In the genomic region with DNA sequence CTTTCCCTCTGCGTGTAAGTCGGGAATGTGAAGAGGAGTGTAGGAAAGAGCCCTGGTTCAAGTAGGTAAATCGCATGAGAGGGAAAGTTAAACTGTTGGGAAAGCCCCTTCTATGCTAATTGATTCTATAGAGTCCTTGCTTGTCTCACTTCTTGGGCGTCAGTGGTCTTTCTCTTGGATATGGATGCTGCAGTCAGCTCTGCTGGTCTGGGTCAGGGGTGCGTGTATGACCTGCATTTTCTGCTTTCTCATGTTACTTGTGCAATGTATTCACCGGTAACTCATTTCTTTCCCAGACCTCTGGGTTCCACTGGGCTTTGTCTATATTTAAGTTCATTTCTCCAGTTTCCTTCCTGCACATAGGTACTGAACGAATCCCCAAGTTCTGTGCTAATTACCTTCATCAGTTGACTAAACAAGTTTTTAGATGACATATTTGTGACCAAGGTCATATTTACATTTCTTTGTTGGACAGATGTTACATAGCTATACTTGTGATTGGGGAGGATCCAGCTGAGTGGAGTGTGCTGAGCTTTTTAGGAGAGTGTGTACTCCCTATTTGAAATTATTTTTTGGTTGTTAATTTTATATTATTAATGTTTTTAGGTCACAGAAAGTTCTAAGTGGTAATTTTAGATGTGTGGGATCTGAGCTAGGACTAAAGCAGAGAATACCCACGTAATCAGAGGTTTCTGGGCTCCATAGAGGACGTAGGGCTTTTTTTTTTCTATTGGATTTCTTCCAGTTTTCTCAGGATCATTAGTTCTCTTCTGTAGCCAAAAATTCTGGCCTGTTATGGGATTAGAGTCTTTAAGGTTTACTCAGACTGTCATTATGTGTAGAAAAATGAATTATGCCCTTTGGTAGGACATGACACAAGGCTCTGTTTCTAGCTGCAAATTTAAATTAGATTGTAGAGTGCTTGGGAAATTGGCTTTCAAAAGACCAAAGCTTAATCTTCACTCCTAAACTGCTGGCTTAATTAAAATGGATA, we compare ENCODE assay signal across 8 cellular contexts. TPM values are rescaled to one million over a fixed set of nuclear protein-coding genes. Genes with fewer than 3 reads are reported as not detected.
DNase-seq lines count a peak whose midpoint lies in the region; ATAC-seq lines count a peak whose summit lies in the region.

No MANE protein-coding gene starts in this region.

- no peaks in the 10 kb centered on the region for H3K27me3 ChIP-seq in mucosa of rectum (ENCODE audit: control insufficient read depth in 2 of 2, insufficient read depth in 2 of 2, low read length in 2 of 2)

- peak overlapping the region; percentile 100 for H3K27ac ChIP-seq in mucosa of rectum (ENCODE audit: low read depth in 2 of 2, low read length in 2 of 2)

- H3K4me3 ChIP-seq in mucosa of rectum (ENCODE audit: low read length in 2 of 2): peak overlapping the region; percentile 96 to 97

- H3K4me1 ChIP-seq in mucosa of rectum (ENCODE audit: control insufficient read depth in 2 of 2, insufficient read depth in 2 of 2, low read length in 2 of 2): peaks cover 55 to 61% of the 10 kb centered on the region in 2 donors

- DNase-seq in CD1c-positive myeloid dendritic cell (ENCODE audit: extremely low spot score) (peak; percentile 61), HCEC 1CT (peak; percentile 41), SK-N-DZ (ENCODE audit: low spot score) (peak; percentile 54), ecto neural progenitor cell (ENCODE audit: low spot score) (peak; percentile 46), NCI-H1930 (lab: John Stamatoyannopoulos, UW) (no peak), DMS153 treated with DMSO at 0.1 percent for 48 hours (lab: John Stamatoyannopoulos, UW; ENCODE audit: unreplicated experiment) (no peak)

- H3K9me3 ChIP-seq in mucosa of rectum (ENCODE audit: control insufficient read depth in 2 of 2, low read length in 2 of 2): no peaks in the 10 kb centered on the region

- H3K36me3 ChIP-seq in mucosa of rectum (ENCODE audit: control insufficient read depth in 2 of 2, insufficient read depth in 2 of 2, low read length in 2 of 2): peaks cover 4 to 5% of the 10 kb centered on the region in 2 donors

- no peak for ATAC-seq in HG03442 (IDR thresholded peaks at IDR 0.05; ENCODE audit: unreplicated experiment)

- H3K9ac ChIP-seq in mucosa of rectum (ENCODE audit: low read depth in 1 of 2, low read length in 2 of 2): peak overlapping the region; percentile 99 to 100

RNA-seq across cellular contexts. Expression of a gene that starts 1.6 kb away (rescaled TPM):
- 96.9 and 104 TPM in 2 replicates for polyA plus RNA-seq in SK-N-DZ (2014; cell fraction: cytosol; rRNA removed)
- polyA plus RNA-seq in SK-N-DZ (2014; cell fraction: nucleus; rRNA removed): 176 and 232 TPM in 2 replicates

RNA-seq across cellular contexts. Expression of a gene that starts 36.2 kb away (rescaled TPM):
- polyA plus RNA-seq in SK-N-DZ (2014; cell fraction: cytosol; rRNA removed): 48.8 and 74.7 TPM in 2 replicates
- polyA plus RNA-seq in SK-N-DZ (2014; cell fraction: nucleus; rRNA removed): 20.9 and 50.1 TPM in 2 replicates

Comparison
In these comparisons a context has a peak if more than half of its experiments do, and no peak if none do; other contexts are left out.
1. DNase-seq: peak in CD1c-positive myeloid dendritic cell (single experiment), HCEC 1CT (single experiment), SK-N-DZ (single experiment) and ecto neural progenitor cell (single experiment); none in NCI-H1930 (0 of 2) and DMS153 treated with DMSO at 0.1 percent for 48 hours (single experiment).